Comparison of ENCODE assay signal across 15 cellular contexts in the genomic region with DNA sequence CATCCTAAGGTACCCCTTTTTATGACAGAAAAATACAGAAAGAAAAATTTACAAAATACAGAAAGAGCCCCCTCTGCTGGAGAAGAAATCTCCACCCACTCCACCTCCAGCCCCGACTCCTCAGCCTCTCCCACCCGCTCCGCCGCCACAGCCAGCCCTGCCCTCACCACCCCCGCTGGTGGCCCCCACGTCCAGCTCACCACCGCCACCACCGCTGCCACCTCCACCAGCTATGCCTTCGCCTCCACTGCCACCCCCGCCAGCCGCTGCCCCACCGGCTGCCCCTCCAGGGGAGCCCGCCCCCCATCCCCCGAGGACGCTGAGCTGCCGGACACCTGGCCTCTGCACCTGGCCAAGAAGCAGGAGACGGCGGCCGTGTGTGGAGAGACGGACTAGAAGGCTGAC. TPM values are rescaled to one million over a fixed set of nuclear protein-coding genes. Genes with fewer than 3 reads are reported as not detected.
DNase-seq lines count a peak whose midpoint lies in the region; ATAC-seq, FAIRE-seq and TF ChIP-seq lines count a peak whose summit lies in the region.
"Had no signal": no experiment of that assay in that cellular context is flagged by ENCODE, and none has a peak within 500 bp of the region (broad histone marks: within the 10 kb centered on the region; RNA-seq: fewer than 3 reads in every experiment).

No MANE protein-coding gene starts in this region.

- BruUV-seq in HepG2 (replicated peaks; lab: Mats Ljungman, UMichigan), result no TSS peak

- H2AFZ ChIP-seq in HepG2 (ENCODE audit: low read length), result no peak overlapping the region

- CTCF ChIA-PET in HepG2 (lab: Yijun Ruan, JAX; ENCODE audit: low intra/inter-chr PET ratio, low total read pairs), result interaction anchor here (0.8 to 1.9 kb wide), 3 partner anchors 30 to 168 kb away, joined by 3 to 10 read pairs (median 4); a partner anchor contains a TSS

- no peak overlapping the region for H3K4me2 ChIP-seq in HepG2 (ENCODE audit: low read depth, low read length)

- TF ChIP-seq POLR2A in HepG2 (IDR thresholded peaks at IDR 0.05; ENCODE audit: insufficient read depth in 1 of 2, low read depth in 2 of 2, low read length in 2 of 2) (no peak), right lobe of liver (IDR thresholded peaks at IDR 0.05) (no peak)

- H3K4me3 ChIP-seq in HepG2 (replicated peaks in 1 of 3; ENCODE audit: insufficient read depth in 1 of 3, low read depth in 2 of 3, low read length in 3 of 3) (no peak overlapping the region), right lobe of liver (no peak overlapping the region), iPS DF 6.9 (ENCODE audit: low read length) (peak overlapping the region; percentile 35; the same call in 1 of the 2 replicates)
- H3K4me3 ChIP-seq: gastroesophageal sphincter had no signal

- no peak for TF ChIP-seq RAD21 in HepG2 (CRISPR knock-in tag; IDR thresholded peaks at IDR 0.05)

- DNase-seq in HepG2 (ENCODE audit: low spot score) (no peak), right lobe of liver (no peak), NCI-H526 treated with DMSO at 0.1 percent for 48 hours (lab: John Stamatoyannopoulos, UW) (peak; percentile 13), iPS DF 6.9 (ENCODE audit: low read depth, low spot score) (no peak), T1000 (lab: John Stamatoyannopoulos, UW) (no peak), NCI-H1694 (lab: John Stamatoyannopoulos, UW) (no peak), NCI-H774 (lab: John Stamatoyannopoulos, UW) (no peak)
- DNase-seq: activated CD4-positive, CD25-positive, alpha-beta regulatory T cell; activated gamma-delta T cell treated with Interleukin-2 at 50 U/mL for 16 hours; NCI-H1092 treated with DMSO at 0.1 percent for 48 hours had no signal

- no peak overlapping the region for H3K27ac ChIP-seq in HepG2 (ENCODE audit: extremely low read length, insufficient read depth, low read length)
- H3K27ac ChIP-seq in right lobe of liver, result no peak overlapping the region
- H3K27ac ChIP-seq in iPS DF 6.9 (ENCODE audit: low read length), result no peak overlapping the region
- H3K27ac ChIP-seq: gastroesophageal sphincter had no signal

- no peak for FAIRE-seq in HepG2 (lab: Jason Lieb, UNC)
- FAIRE-seq: colon had no signal

- no peaks in the 10 kb centered on the region for H3K79me2 ChIP-seq in HepG2 (ENCODE audit: insufficient read depth, low read length)

- no peaks in the 10 kb centered on the region for H3K4me1 ChIP-seq in HepG2 (ENCODE audit: insufficient read depth, low read length)
- no peaks in the 10 kb centered on the region for H3K4me1 ChIP-seq in right lobe of liver
- no peaks in the 10 kb centered on the region; the same call in 1 of the 2 replicates for H3K4me1 ChIP-seq in iPS DF 6.9 (ENCODE audit: control insufficient read depth, insufficient read depth, low read length)
- H3K4me1 ChIP-seq: gastroesophageal sphincter had no signal

- POLR2A ChIA-PET in HepG2 (lab: Yijun Ruan, JAX), result no interaction called here

- H3K9ac ChIP-seq in HepG2 (ENCODE audit: insufficient read depth, low read depth, low read length), result no peak overlapping the region

- H3K36me3 ChIP-seq in HepG2 (replicated peaks in 1 of 2; ENCODE audit: control insufficient read depth in 1 of 2, insufficient read depth in 2 of 2, low read length in 2 of 2) (no peaks in the 10 kb centered on the region), right lobe of liver (no peaks in the 10 kb centered on the region), iPS DF 6.9 (ENCODE audit: control insufficient read depth, insufficient read depth, low read length) (no peaks in the 10 kb centered on the region)
- H3K36me3 ChIP-seq: gastroesophageal sphincter had no signal

- TF ChIP-seq EP300 in HepG2 (IDR thresholded peaks at IDR 0.05; ENCODE audit: low read depth in 2 of 2, low read length in 2 of 2) (no peak), HepG2 (CRISPR knock-in tag; IDR thresholded peaks at IDR 0.05; ENCODE audit: borderline replicate concordance) (no peak)

- H3K9me3 ChIP-seq in HepG2 (ENCODE audit: low read length), result no peaks in the 10 kb centered on the region
- H3K9me3 ChIP-seq in right lobe of liver, result no peaks in the 10 kb centered on the region
- no peaks in the 10 kb centered on the region; the same call in 1 of the 2 replicates for H3K9me3 ChIP-seq in iPS DF 6.9 (ENCODE audit: control insufficient read depth, insufficient read depth, low read length)
- H3K9me3 ChIP-seq: gastroesophageal sphincter had no signal

- ATAC-seq in HepG2, result peak; percentile 75
- ATAC-seq in right lobe of liver, result no peak
- ATAC-seq in HG02970 (IDR thresholded peaks at IDR 0.05; ENCODE audit: low FRiP score, unreplicated experiment), result no peak
- ATAC-seq: gastroesophageal sphincter, Panc1 had no signal

- intact Hi-C loops in HepG2 (cut with micrococcal nuclease; ENCODE audit: unreplicated experiment), result no loop called here
- intact Hi-C loops in right lobe of liver (cut with DNase I), result no loop called here

- peaks cover 7 to 26% of the 10 kb centered on the region in 2 experiments for H3K27me3 ChIP-seq in HepG2 (ENCODE audit: control insufficient read depth in 1 of 2, insufficient read depth in 2 of 2, low read length in 2 of 2)
- no peaks in the 10 kb centered on the region for H3K27me3 ChIP-seq in right lobe of liver
- H3K27me3 ChIP-seq in iPS DF 6.9 (ENCODE audit: control insufficient read depth, insufficient read depth, low read length), result no peaks in the 10 kb centered on the region

- WGBS in HepG2 (ENCODE audit: low lambda C conversion rate), result 33% methylated on average over 20 of the region's 20 CpGs
- 17% methylated on average over 11 of the region's 20 CpGs for WGBS in right lobe of liver (ENCODE audit: insufficient coverage, low coverage, low lambda C conversion rate, missing lambda C conversion rate)
- no CpG with 5 or more reads among the region's 20 CpGs for WGBS in iPS DF 6.9 (ENCODE audit: insufficient coverage, insufficient read length)

- H4K20me1 ChIP-seq in HepG2 (ENCODE audit: insufficient read depth, low read length), result no peaks in the 10 kb centered on the region

- in situ Hi-C loops in HepG2 (cut with HindIII; ENCODE audit: extremely low pct_ligation_motif_present, low pct_unique_long_range_greater_than_20kb), result no loop called here

- TF ChIP-seq CTCF in HepG2 (CRISPR knock-in tag; IDR thresholded peaks at IDR 0.05) (no peak), right lobe of liver (IDR thresholded peaks at IDR 0.05) (no peak)

RNA-seq across cellular contexts. Expression of a gene that starts 17.7 kb away (rescaled TPM):
- total RNA-seq in HepG2 (2016; rRNA removed; fragmentation: Illumina TruSeq; extraction: Trizol), result not detected in 2 replicates
- total RNA-seq in HepG2 (2016; cell fraction: cytosol; rRNA removed; fragmentation: Illumina TruSeq; extraction: Trizol; ENCODE audit: low read depth), result not detected in 2 replicates
- total RNA-seq in HepG2 (2016; cell fraction: insoluble cytoplasmic fraction; rRNA removed; fragmentation: Illumina TruSeq; extraction: Trizol), result 0.22 TPM in 1 of 2 replicates, not detected in the other
- not detected in 2 replicates for total RNA-seq in HepG2 (2016; cell fraction: membrane; rRNA removed; fragmentation: Illumina TruSeq; extraction: Trizol)
- not detected in 2 replicates for total RNA-seq in HepG2 (2016; cell fraction: nucleus; rRNA removed; fragmentation: Illumina TruSeq; extraction: Trizol)
- polyA plus RNA-seq in HepG2 (2011; rRNA removed), result 0.13 and 0.33 TPM in 2 replicates
- 0.22 and 0.66 TPM in 2 replicates for polyA plus RNA-seq in HepG2 (2011; cell fraction: cytosol; rRNA removed)
- polyA plus RNA-seq in HepG2 (2011; cell fraction: nucleus; rRNA removed), result 0.24 and 0.35 TPM in 2 replicates
- polyA plus RNA-seq in HepG2 (2012), result 0.60 TPM in 1 of 2 replicates, not detected in the other
- not detected in 2 replicates for polyA plus RNA-seq in HepG2 (2016; cell fraction: cytosol; fragmentation: Illumina TruSeq; extraction: Trizol; ENCODE audit: low read depth)
- not detected in 2 replicates for polyA plus RNA-seq in HepG2 (2016; cell fraction: insoluble cytoplasmic fraction; fragmentation: Illumina TruSeq; extraction: Trizol; ENCODE audit: low read depth)
- not detected in 2 replicates for polyA plus RNA-seq in HepG2 (2016; cell fraction: membrane; fragmentation: Illumina TruSeq; extraction: Trizol; ENCODE audit: low read depth)
- not detected in 2 replicates for polyA plus RNA-seq in HepG2 (2016; cell fraction: nucleus; fragmentation: Illumina TruSeq; extraction: Trizol; ENCODE audit: insufficient read depth, low read depth)
- not detected in 2 replicates for polyA minus RNA-seq in HepG2 (2011; rRNA and poly(A)+ RNA removed; ENCODE audit: low replicate concordance)
- polyA minus RNA-seq in HepG2 (2011; cell fraction: cytosol; rRNA and poly(A)+ RNA removed), result not detected in 2 replicates
- polyA minus RNA-seq in HepG2 (2011; cell fraction: nucleus; rRNA and poly(A)+ RNA removed), result not detected in 2 replicates
- 1 to 10 TPM in 4 of 6 experiments, under 1 TPM in 1, not detected in 1; 0.77 to 2.8 (median 1.8) TPM for total RNA-seq in right lobe of liver
- polyA plus RNA-seq: BJ had no signal

RNA-seq across cellular contexts. Expression of a gene that starts 28.2 kb away (rescaled TPM):
- total RNA-seq in HepG2 (2016; rRNA removed; fragmentation: Illumina TruSeq; extraction: Trizol) (not detected in 2 replicates), right lobe of liver (not detected)
- not detected in 2 replicates for total RNA-seq in HepG2 (2016; cell fraction: cytosol; rRNA removed; fragmentation: Illumina TruSeq; extraction: Trizol; ENCODE audit: low read depth)
- total RNA-seq in HepG2 (2016; cell fraction: insoluble cytoplasmic fraction; rRNA removed; fragmentation: Illumina TruSeq; extraction: Trizol), result not detected in 2 replicates
- total RNA-seq in HepG2 (2016; cell fraction: membrane; rRNA removed; fragmentation: Illumina TruSeq; extraction: Trizol), result not detected in 2 replicates
- not detected in 2 replicates for total RNA-seq in HepG2 (2016; cell fraction: nucleus; rRNA removed; fragmentation: Illumina TruSeq; extraction: Trizol)
- polyA plus RNA-seq in HepG2 (2011; rRNA removed), result not detected in 2 replicates
- polyA plus RNA-seq in HepG2 (2011; cell fraction: cytosol; rRNA removed), result not detected in 2 replicates
- polyA plus RNA-seq in HepG2 (2011; cell fraction: nucleus; rRNA removed), result not detected in 2 replicates
- not detected in 2 replicates for polyA plus RNA-seq in HepG2 (2012)
- polyA plus RNA-seq in HepG2 (2016; cell fraction: cytosol; fragmentation: Illumina TruSeq; extraction: Trizol; ENCODE audit: low read depth), result not detected in 2 replicates
- not detected in 2 replicates for polyA plus RNA-seq in HepG2 (2016; cell fraction: insoluble cytoplasmic fraction; fragmentation: Illumina TruSeq; extraction: Trizol; ENCODE audit: low read depth)
- not detected in 2 replicates for polyA plus RNA-seq in HepG2 (2016; cell fraction: membrane; fragmentation: Illumina TruSeq; extraction: Trizol; ENCODE audit: low read depth)
- not detected in 2 replicates for polyA plus RNA-seq in HepG2 (2016; cell fraction: nucleus; fragmentation: Illumina TruSeq; extraction: Trizol; ENCODE audit: insufficient read depth, low read depth)
- polyA minus RNA-seq in HepG2 (2011; rRNA and poly(A)+ RNA removed; ENCODE audit: low replicate concordance), result not detected in 2 replicates
- not detected in 2 replicates for polyA minus RNA-seq in HepG2 (2011; cell fraction: cytosol; rRNA and poly(A)+ RNA removed)
- not detected in 2 replicates for polyA minus RNA-seq in HepG2 (2011; cell fraction: nucleus; rRNA and poly(A)+ RNA removed)
- total RNA-seq: gastroesophageal sphincter had no signal
- polyA plus RNA-seq: BJ had no signal

RNA-seq across cellular contexts. Expression of a gene that starts 52.0 kb away (rescaled TPM):
- total RNA-seq in HepG2 (2016; rRNA removed; fragmentation: Illumina TruSeq; extraction: Trizol), result not detected in 2 replicates
- total RNA-seq in HepG2 (2016; cell fraction: cytosol; rRNA removed; fragmentation: Illumina TruSeq; extraction: Trizol; ENCODE audit: low read depth), result not detected in 2 replicates
- not detected in 2 replicates for total RNA-seq in HepG2 (2016; cell fraction: insoluble cytoplasmic fraction; rRNA removed; fragmentation: Illumina TruSeq; extraction: Trizol)
- not detected in 2 replicates for total RNA-seq in HepG2 (2016; cell fraction: membrane; rRNA removed; fragmentation: Illumina TruSeq; extraction: Trizol)
- not detected in 2 replicates for total RNA-seq in HepG2 (2016; cell fraction: nucleus; rRNA removed; fragmentation: Illumina TruSeq; extraction: Trizol)
- not detected in 2 replicates for polyA plus RNA-seq in HepG2 (2011; rRNA removed)
- polyA plus RNA-seq in HepG2 (2011; cell fraction: cytosol; rRNA removed), result not detected in 2 replicates
- not detected in 2 replicates for polyA plus RNA-seq in HepG2 (2011; cell fraction: nucleus; rRNA removed)
- polyA plus RNA-seq in HepG2 (2012), result not detected in 2 replicates
- not detected in 2 replicates for polyA plus RNA-seq in HepG2 (2016; cell fraction: cytosol; fragmentation: Illumina TruSeq; extraction: Trizol; ENCODE audit: low read depth)
- polyA plus RNA-seq in HepG2 (2016; cell fraction: insoluble cytoplasmic fraction; fragmentation: Illumina TruSeq; extraction: Trizol; ENCODE audit: low read depth), result not detected in 2 replicates
- not detected in 2 replicates for polyA plus RNA-seq in HepG2 (2016; cell fraction: membrane; fragmentation: Illumina TruSeq; extraction: Trizol; ENCODE audit: low read depth)
- not detected in 2 replicates for polyA plus RNA-seq in HepG2 (2016; cell fraction: nucleus; fragmentation: Illumina TruSeq; extraction: Trizol; ENCODE audit: insufficient read depth, low read depth)
- polyA minus RNA-seq in HepG2 (2011; rRNA and poly(A)+ RNA removed; ENCODE audit: low replicate concordance), result not detected in 2 replicates
- polyA minus RNA-seq in HepG2 (2011; cell fraction: cytosol; rRNA and poly(A)+ RNA removed), result not detected in 2 replicates
- polyA minus RNA-seq in HepG2 (2011; cell fraction: nucleus; rRNA and poly(A)+ RNA removed), result not detected in 2 replicates
- total RNA-seq in right lobe of liver, result not detected
- total RNA-seq: gastroesophageal sphincter had no signal
- polyA plus RNA-seq: BJ had no signal

RNA-seq across cellular contexts. Expression of a gene that starts 60.0 kb away (rescaled TPM):
- not detected in 2 replicates for total RNA-seq in HepG2 (2016; rRNA removed; fragmentation: Illumina TruSeq; extraction: Trizol)
- total RNA-seq in HepG2 (2016; cell fraction: cytosol; rRNA removed; fragmentation: Illumina TruSeq; extraction: Trizol; ENCODE audit: low read depth), result not detected in 2 replicates
- total RNA-seq in HepG2 (2016; cell fraction: insoluble cytoplasmic fraction; rRNA removed; fragmentation: Illumina TruSeq; extraction: Trizol), result not detected in 2 replicates
- not detected in 2 replicates for total RNA-seq in HepG2 (2016; cell fraction: membrane; rRNA removed; fragmentation: Illumina TruSeq; extraction: Trizol)
- not detected in 2 replicates for total RNA-seq in HepG2 (2016; cell fraction: nucleus; rRNA removed; fragmentation: Illumina TruSeq; extraction: Trizol)
- not detected in 2 replicates for polyA plus RNA-seq in HepG2 (2011; rRNA removed)
- not detected in 2 replicates for polyA plus RNA-seq in HepG2 (2011; cell fraction: cytosol; rRNA removed)
- polyA plus RNA-seq in HepG2 (2011; cell fraction: nucleus; rRNA removed), result not detected in 2 replicates
- polyA plus RNA-seq in HepG2 (2012), result not detected in 2 replicates
- not detected in 2 replicates for polyA plus RNA-seq in HepG2 (2016; cell fraction: cytosol; fragmentation: Illumina TruSeq; extraction: Trizol; ENCODE audit: low read depth)
- not detected in 2 replicates for polyA plus RNA-seq in HepG2 (2016; cell fraction: insoluble cytoplasmic fraction; fragmentation: Illumina TruSeq; extraction: Trizol; ENCODE audit: low read depth)
- polyA plus RNA-seq in HepG2 (2016; cell fraction: membrane; fragmentation: Illumina TruSeq; extraction: Trizol; ENCODE audit: low read depth), result not detected in 2 replicates
- not detected in 2 replicates for polyA plus RNA-seq in HepG2 (2016; cell fraction: nucleus; fragmentation: Illumina TruSeq; extraction: Trizol; ENCODE audit: insufficient read depth, low read depth)
- not detected in 2 replicates for polyA minus RNA-seq in HepG2 (2011; rRNA and poly(A)+ RNA removed; ENCODE audit: low replicate concordance)
- polyA minus RNA-seq in HepG2 (2011; cell fraction: cytosol; rRNA and poly(A)+ RNA removed), result not detected in 2 replicates
- polyA minus RNA-seq in HepG2 (2011; cell fraction: nucleus; rRNA and poly(A)+ RNA removed), result not detected in 2 replicates
- not detected for total RNA-seq in right lobe of liver
- total RNA-seq: gastroesophageal sphincter had no signal
- polyA plus RNA-seq: BJ had no signal
